In the genomic region with DNA sequence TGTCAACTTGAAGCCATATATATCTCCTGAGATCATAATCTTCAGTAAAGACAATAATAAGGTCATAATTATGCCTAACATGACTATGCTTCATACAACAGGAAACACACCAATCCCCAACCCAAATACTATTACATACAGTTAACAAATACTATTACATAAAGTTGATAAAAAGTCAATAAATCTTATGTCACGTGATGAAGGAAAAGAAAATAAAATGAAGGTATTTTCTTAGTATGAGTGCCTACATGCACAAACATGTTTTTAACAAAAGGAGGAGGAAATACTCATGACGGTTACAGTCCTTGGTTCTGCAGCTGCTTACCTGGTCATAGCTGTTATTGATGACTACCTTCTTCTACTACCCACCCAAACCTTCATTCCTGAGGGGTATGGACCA, we compare ENCODE assay signal across 30 cellular contexts.
"Had no signal": no experiment of that assay in that cellular context is flagged by ENCODE, and none has a peak within 500 bp of the region (broad histone marks: within the 10 kb centered on the region; RNA-seq: fewer than 3 reads in every experiment).

No MANE protein-coding gene starts in this region.

- H3K36me3 ChIP-seq: colonic mucosa, esophagus muscularis mucosa, esophagus squamous epithelium, gastrocnemius medialis, gastroesophageal sphincter, heart left ventricle, heart right ventricle had no signal

- H3K9me3 ChIP-seq: colonic mucosa, esophagus muscularis mucosa, esophagus squamous epithelium, gastrocnemius medialis, gastroesophageal sphincter, heart left ventricle, heart right ventricle had no signal

- H3K4me1 Mint-ChIP-seq: endodermal cell had no signal

- H3K27me3 ChIP-seq: colonic mucosa, dorsolateral prefrontal cortex, esophagus muscularis mucosa, esophagus squamous epithelium, foreskin keratinocyte, gastrocnemius medialis, gastroesophageal sphincter, heart left ventricle, heart right ventricle, hepatocyte had no signal

- H3K27ac ChIP-seq: colonic mucosa, coronary artery, dorsolateral prefrontal cortex, epithelial cell of prostate, esophagus muscularis mucosa, esophagus squamous epithelium, foreskin keratinocyte, gastrocnemius medialis, gastroesophageal sphincter, heart left ventricle, heart right ventricle, hepatocyte had no signal

- ATAC-seq: effector memory CD8-positive, alpha-beta T cell; esophagus mucosa; foreskin keratinocyte; gastrocnemius medialis; gastroesophageal sphincter; heart left ventricle; heart right ventricle had no signal

- H3K4me3 Mint-ChIP-seq: dendritic cell treated with granulocyte-macrophage colony-stimulating factor and Interleukin-4, amounts not matched to agents 40 ng/mL and 50 ng/mL, for 4 days; effector memory CD8-positive, alpha-beta T cell; endodermal cell had no signal

- H3K79me2 ChIP-seq: hepatocyte had no signal

- H3K4me3 ChIP-seq: colonic mucosa, coronary artery, dorsolateral prefrontal cortex, esophagus muscularis mucosa, esophagus squamous epithelium, gastrocnemius medialis, gastroesophageal sphincter, heart left ventricle, heart right ventricle, hepatocyte had no signal

- H3K4me2 ChIP-seq: hepatocyte had no signal

- H3K4me1 ChIP-seq: colonic mucosa, esophagus squamous epithelium, foreskin keratinocyte, gastrocnemius medialis, gastroesophageal sphincter, heart left ventricle, heart right ventricle had no signal

- FAIRE-seq: colon, endometrium, endothelial cell of umbilical vein, frontal cortex had no signal

- DNase-seq: colonic mucosa; cortex of kidney; dermis blood vessel endothelial cell; dorsolateral prefrontal cortex; effector CD4-positive, alpha-beta T cell; effector CD8-positive, alpha-beta T cell; effector memory CD4-positive, alpha-beta T cell; effector memory CD8-positive, alpha-beta T cell; endodermal cell; erythroblast; esophagus squamous epithelium; foreskin fibroblast; foreskin melanocyte; gastrocnemius medialis; glutamatergic neuron; head of caudate nucleus; heart left ventricle; heart right ventricle had no signal

- H2AFZ ChIP-seq: hepatocyte had no signal

- H3K27ac Mint-ChIP-seq: dendritic cell treated with granulocyte-macrophage colony-stimulating factor and Interleukin-4, amounts not matched to agents 40 ng/mL and 50 ng/mL, for 4 days; effector memory CD8-positive, alpha-beta T cell; endodermal cell had no signal

- H3K9me3 Mint-ChIP-seq: effector memory CD8-positive, alpha-beta T cell; endodermal cell had no signal

- H3K27me3 Mint-ChIP-seq: dendritic cell treated with granulocyte-macrophage colony-stimulating factor and Interleukin-4, amounts not matched to agents 40 ng/mL and 50 ng/mL, for 4 days; effector memory CD8-positive, alpha-beta T cell had no signal
